17 cellular contexts compared by ENCODE assay signal in genomic region chr16:49828545-49829267, GRCh38. TPM values are rescaled to one million over a fixed set of nuclear protein-coding genes. Genes with fewer than 3 reads are reported as not detected.
A peak's percentile ranks its signal among the peaks of the same experiment; 100 is the strongest.
DNase-seq lines count a peak whose midpoint lies in the region; ATAC-seq and TF ChIP-seq lines count a peak whose summit lies in the region.
"Had no signal": no experiment of that assay in that cellular context is flagged by ENCODE, and none has a peak within 500 bp of the region (broad histone marks: within the 10 kb centered on the region; RNA-seq: fewer than 3 reads in every experiment).

No MANE protein-coding gene starts in this region.

- no peak overlapping the region for H3K4me2 ChIP-seq in GM23338
- H3K4me2 ChIP-seq: A549 had no signal

- H3K9ac ChIP-seq in stomach smooth muscle (ENCODE audit: low read length in 2 of 2) = no peak overlapping the region

- TF ChIP-seq CTCF in GM23338 (conservative IDR thresholded peaks at IDR 0.05; ENCODE audit: low read depth in 2 of 2) (no peak), esophagus muscularis mucosa (IDR thresholded peaks at IDR 0.05) (no peak)

- peak overlapping the region; percentile 84 for H3K27ac Mint-ChIP-seq in GM23338
- no peak overlapping the region for H3K27ac Mint-ChIP-seq in stimulated activated naive B cell treated with anti-CD40 and anti-IgM and Interleukin-4, amounts not matched to agents 10 μg/mL and 1 μg/mL and 100 μg/mL, for 72 hours
- H3K27ac Mint-ChIP-seq: activated CD4-positive, alpha-beta T cell treated with anti-CD3 and anti-CD28 coated beads for 36 hours; activated naive CD4-positive, alpha-beta T cell treated with anti-CD3 and anti-CD28 coated beads, Interleukin-2, amount 10 ng/mL, durations not matched to agents 7 days and 5 days; CD4-positive, alpha-beta memory T cell; naive B cell had no signal

- no peaks in the 10 kb centered on the region for H3K36me3 ChIP-seq in GM23338 (ENCODE audit: insufficient read depth)
- H3K36me3 ChIP-seq in esophagus muscularis mucosa = no peaks in the 10 kb centered on the region
- no peaks in the 10 kb centered on the region for H3K36me3 ChIP-seq in muscle layer of duodenum (ENCODE audit: control insufficient read depth in 1 of 2, insufficient read depth in 2 of 2, low read length in 2 of 2)
- H3K36me3 ChIP-seq in stomach smooth muscle (ENCODE audit: control insufficient read depth in 2 of 2, insufficient read depth in 2 of 2, low read length in 2 of 2) = no peaks in the 10 kb centered on the region

- H4K20me1 ChIP-seq in GM23338 (replicated peaks; ENCODE audit: insufficient read depth) = peaks cover 19% of the 10 kb centered on the region; the same call in 1 of the 2 replicates

- H3K36me3 Mint-ChIP-seq in GM23338 (ENCODE audit: low read depth) = peaks cover 13% of the 10 kb centered on the region
- no peaks in the 10 kb centered on the region for H3K36me3 Mint-ChIP-seq in stimulated activated naive B cell treated with anti-CD40 and anti-IgM and Interleukin-4, amounts not matched to agents 10 μg/mL and 1 μg/mL and 100 μg/mL, for 72 hours
- H3K36me3 Mint-ChIP-seq: activated naive CD4-positive, alpha-beta T cell treated with anti-CD3 and anti-CD28 coated beads, Interleukin-2, amount 10 ng/mL, durations not matched to agents 7 days and 5 days; CD4-positive, alpha-beta memory T cell; naive B cell had no signal

- H2AFZ ChIP-seq in GM23338 = no peak overlapping the region

- H3K27me3 ChIP-seq in GM23338 (ENCODE audit: insufficient read depth) = no peaks in the 10 kb centered on the region
- no peaks in the 10 kb centered on the region for H3K27me3 ChIP-seq in esophagus muscularis mucosa
- no peaks in the 10 kb centered on the region for H3K27me3 ChIP-seq in muscle layer of duodenum (ENCODE audit: low read depth, low read length)
- H3K27me3 ChIP-seq in stomach smooth muscle (ENCODE audit: control insufficient read depth in 1 of 2, insufficient read depth in 2 of 2, low read length in 2 of 2) = no peaks in the 10 kb centered on the region

- H3K4me3 ChIP-seq in GM23338 = no peak overlapping the region
- no peak overlapping the region for H3K4me3 ChIP-seq in esophagus muscularis mucosa
- H3K4me3 ChIP-seq in muscle layer of duodenum (ENCODE audit: low read depth in 1 of 2, low read length in 2 of 2) = no peak overlapping the region
- H3K4me3 ChIP-seq in stomach smooth muscle (ENCODE audit: low read length in 2 of 2) = no peak overlapping the region
- H3K4me3 ChIP-seq: A549 had no signal

- peaks cover 92% of the 10 kb centered on the region for H3K79me2 ChIP-seq in GM23338 (replicated peaks; ENCODE audit: insufficient read depth)

- TF ChIP-seq EP300 in esophagus muscularis mucosa (IDR thresholded peaks at IDR 0.05) = no peak

- no peak for ATAC-seq in GM23338
- ATAC-seq in stimulated activated naive B cell treated with anti-CD40 and anti-IgM and Interleukin-4, amounts not matched to agents 10 μg/mL and 1 μg/mL and 100 μg/mL, for 72 hours (replicated peaks) = no peak
- ATAC-seq: A549; activated CD4-positive, alpha-beta T cell treated with anti-CD3 and anti-CD28 coated beads for 36 hours had no signal

- H3K4me1 ChIP-seq in GM23338 (ENCODE audit: insufficient read depth) (peaks cover 51% of the 10 kb centered on the region), esophagus muscularis mucosa (peaks cover 59 to 76% (median 70%) of the 10 kb centered on the region in 4 donors), muscle layer of duodenum (ENCODE audit: control insufficient read depth in 1 of 2, insufficient read depth in 2 of 2, low read length in 2 of 2) (peaks cover 3 to 31% of the 10 kb centered on the region in 2 donors), stomach smooth muscle (ENCODE audit: control insufficient read depth, insufficient read depth, low read length) (peaks cover 32% of the 10 kb centered on the region)
- H3K4me1 ChIP-seq: A549 had no signal

- no peak overlapping the region for H3K4me3 Mint-ChIP-seq in GM23338
- no peak overlapping the region for H3K4me3 Mint-ChIP-seq in stimulated activated naive B cell treated with anti-CD40 and anti-IgM and Interleukin-4, amounts not matched to agents 10 μg/mL and 1 μg/mL and 100 μg/mL, for 72 hours
- H3K4me3 Mint-ChIP-seq: activated CD4-positive, alpha-beta T cell treated with anti-CD3 and anti-CD28 coated beads for 36 hours; activated naive CD4-positive, alpha-beta T cell treated with anti-CD3 and anti-CD28 coated beads, Interleukin-2, amount 10 ng/mL, durations not matched to agents 7 days and 5 days; CD4-positive, alpha-beta memory T cell had no signal

- no peaks in the 10 kb centered on the region for H3K9me2 ChIP-seq in GM23338 (ENCODE audit: insufficient read depth)

- DNase-seq in GM23338 (ENCODE audit: low spot score) (no peak), esophagus muscularis mucosa (ENCODE audit: extremely low spot score) (no peak), NCI-H187 (lab: John Stamatoyannopoulos, UW) (no peak), Ammon's horn (ENCODE audit: low spot score) (no peak)
- DNase-seq in stimulated activated naive B cell treated with anti-CD40 and anti-IgM and Interleukin-4, amounts not matched to agents 10 μg/mL and 1 μg/mL and 100 μg/mL, for 72 hours = no peak
- DNase-seq in stimulated activated CD4-positive, alpha-beta T cell treated with anti-CD3 and anti-CD28 coated beads, Interleukin-1b, Interleukin-23, amount 100 ng/mL, for 48 hours = no peak
- DNase-seq: activated CD4-positive, alpha-beta T cell treated with anti-CD3 and anti-CD28 coated beads for 36 hours; activated naive CD4-positive, alpha-beta T cell treated with anti-CD3 and anti-CD28 coated beads, Interleukin-2, amount 10 ng/mL, durations not matched to agents 7 days and 5 days; activated T-cell treated with anti-CD3 and anti-CD28 coated beads for 4 hours; CD4-positive, alpha-beta memory T cell; effector CD4-positive, alpha-beta T cell; naive B cell; NCI-H1930 had no signal

- no peaks in the 10 kb centered on the region for H3K9me3 Mint-ChIP-seq in GM23338
- H3K9me3 Mint-ChIP-seq in stimulated activated naive B cell treated with anti-CD40 and anti-IgM and Interleukin-4, amounts not matched to agents 10 μg/mL and 1 μg/mL and 100 μg/mL, for 72 hours = no peaks in the 10 kb centered on the region
- H3K9me3 Mint-ChIP-seq: activated naive CD4-positive, alpha-beta T cell treated with anti-CD3 and anti-CD28 coated beads, Interleukin-2, amount 10 ng/mL, durations not matched to agents 7 days and 5 days; CD4-positive, alpha-beta memory T cell had no signal

- H3K4me1 Mint-ChIP-seq in GM23338 = peaks cover 78% of the 10 kb centered on the region
- no peaks in the 10 kb centered on the region for H3K4me1 Mint-ChIP-seq in stimulated activated naive B cell treated with anti-CD40 and anti-IgM and Interleukin-4, amounts not matched to agents 10 μg/mL and 1 μg/mL and 100 μg/mL, for 72 hours
- H3K4me1 Mint-ChIP-seq: activated CD4-positive, alpha-beta T cell treated with anti-CD3 and anti-CD28 coated beads for 36 hours; activated naive CD4-positive, alpha-beta T cell treated with anti-CD3 and anti-CD28 coated beads, Interleukin-2, amount 10 ng/mL, durations not matched to agents 7 days and 5 days; CD4-positive, alpha-beta memory T cell; naive B cell had no signal

- TF ChIP-seq POLR2A in esophagus muscularis mucosa (IDR thresholded peaks at IDR 0.05; ENCODE audit: low read depth) = no peak

- H3F3A ChIP-seq in GM23338 (replicated peaks; ENCODE audit: low read depth) = peaks cover 6% of the 10 kb centered on the region; the same call in 1 of the 2 replicates

- intact Hi-C loops in esophagus muscularis mucosa (cut with DNase I) = no loop called here

- H3K27me3 Mint-ChIP-seq in GM23338 (ENCODE audit: insufficient read depth, low read depth, poor library complexity) = peaks cover 12% of the 10 kb centered on the region
- H3K27me3 Mint-ChIP-seq in stimulated activated naive B cell treated with anti-CD40 and anti-IgM and Interleukin-4, amounts not matched to agents 10 μg/mL and 1 μg/mL and 100 μg/mL, for 72 hours = peaks cover 0 to 3% of the 10 kb centered on the region in 2 donors

- H3K27ac ChIP-seq in GM23338 (ENCODE audit: low read depth) = no peak overlapping the region
- H3K27ac ChIP-seq in esophagus muscularis mucosa (replicated peaks in 1 of 4) = peak overlapping the region; percentile 60 to 75 (median 66)
- peak overlapping the region; percentile 1 for H3K27ac ChIP-seq in muscle layer of duodenum (ENCODE audit: low read length)
- peak overlapping the region; percentile 62 for H3K27ac ChIP-seq in stomach smooth muscle (ENCODE audit: low read length)
- H3K27ac ChIP-seq: A549 had no signal

- WGBS in esophagus muscularis mucosa = 89% methylated on average over 13 of the region's 15 CpGs

- H3K9me3 ChIP-seq in esophagus muscularis mucosa = no peaks in the 10 kb centered on the region
- H3K9me3 ChIP-seq in muscle layer of duodenum (ENCODE audit: control insufficient read depth in 1 of 2, low read length in 2 of 2) = no peaks in the 10 kb centered on the region
- H3K9me3 ChIP-seq in stomach smooth muscle (ENCODE audit: control insufficient read depth in 2 of 2, low read length in 2 of 2) = no peaks in the 10 kb centered on the region
- H3K9me3 ChIP-seq: A549 had no signal

TF ChIP-seq in GM23338, 12 proteins besides CTCF, POLR2A, EP300 and RAD21 (continues in another document):
- TF ChIP-seq POLR2AphosphoS5 (IDR thresholded peaks at IDR 0.05; ENCODE audit: low read depth) (no peak), EZH2phosphoT487 (IDR thresholded peaks at IDR 0.05; ENCODE audit: unreplicated experiment) (no peak), JUNB (IDR thresholded peaks at IDR 0.05; ENCODE audit: unreplicated experiment) (no peak), NANOG (IDR thresholded peaks at IDR 0.05; ENCODE audit: borderline replicate concordance) (no peak), ZNF114 (CRISPR knock-in tag; IDR thresholded peaks at IDR 0.05) (no peak)

RNA-seq across cellular contexts. Expression of gene ZNF423, which starts 27.2 kb away (rescaled TPM):
- 39.6 and 41.8 TPM in 2 replicates for total RNA-seq in GM23338 (2014; rRNA removed; shearing (Covaris generic))
- 14.9 and 15.2 TPM in 2 replicates for polyA plus RNA-seq in GM23338 (2016; fragmentation: Nextera tagmentation; extraction: Ambion mirVana)
- 10 to 100 TPM in 2 of 4 donors, 1 to 10 TPM in 2; 8.7 to 22.5 (median 10.3) TPM for total RNA-seq in esophagus muscularis mucosa
- total RNA-seq: activated CD4-positive, alpha-beta T cell treated with anti-CD3 and anti-CD28 coated beads for 36 hours; CD4-positive, alpha-beta memory T cell; NCI-H460 had no signal
- polyA plus RNA-seq: CD4-positive, alpha-beta memory T cell had no signal
